Comparison of ENCODE assay signal across 9 cellular contexts in the genomic region with DNA sequence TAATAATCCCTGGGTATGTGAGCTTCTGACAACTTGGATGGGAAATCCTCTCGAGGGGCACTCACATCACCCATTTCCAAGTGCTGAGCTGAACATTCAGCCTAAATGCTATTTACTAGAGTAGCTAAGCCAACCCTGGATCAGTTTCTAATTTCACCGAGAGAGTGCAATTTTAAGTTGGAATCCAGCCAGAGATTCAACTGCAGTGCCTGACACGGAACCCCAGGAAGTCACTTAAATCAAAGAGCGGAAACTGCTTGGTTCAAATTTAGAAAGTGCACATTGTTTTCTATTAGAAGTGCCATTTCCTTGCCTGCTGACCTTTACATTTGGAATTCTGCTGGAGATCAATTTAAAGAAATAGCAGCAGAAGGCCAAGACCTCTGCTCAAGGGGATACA. TPM values are rescaled to one million over a fixed set of nuclear protein-coding genes. Genes with fewer than 3 reads are reported as not detected.
A peak's percentile ranks its signal among the peaks of the same experiment; 100 is the strongest.
DNase-seq lines count a peak whose midpoint lies in the region; ATAC-seq, FAIRE-seq and TF ChIP-seq lines count a peak whose summit lies in the region.
"Had no signal": no experiment of that assay in that cellular context is flagged by ENCODE, and none has a peak within 500 bp of the region (broad histone marks: within the 10 kb centered on the region; RNA-seq: fewer than 3 reads in every experiment).

No MANE protein-coding gene starts in this region.

- no peaks in the 10 kb centered on the region for H3K27me3 Mint-ChIP-seq in astrocyte (ENCODE audit: low read depth, unreplicated experiment)
- H3K27me3 Mint-ChIP-seq in naive thymus-derived CD8-positive, alpha-beta T cell: peaks cover 14 to 41% (median 19%) of the 10 kb centered on the region in 5 donors

- H3K4me3 Mint-ChIP-seq in astrocyte (ENCODE audit: unreplicated experiment): no peak overlapping the region
- H3K4me3 Mint-ChIP-seq in naive thymus-derived CD8-positive, alpha-beta T cell: peak overlapping the region in 8 of 10 donors; percentile 4 to 72 (median 44)
- H3K4me3 Mint-ChIP-seq: activated B cell treated with CpG ODN at 0.5 μM for 24 hours had no signal

- no peak overlapping the region for H3K27ac Mint-ChIP-seq in astrocyte (ENCODE audit: unreplicated experiment)
- no peak overlapping the region for H3K27ac Mint-ChIP-seq in naive thymus-derived CD8-positive, alpha-beta T cell
- H3K27ac Mint-ChIP-seq: activated B cell treated with CpG ODN at 0.5 μM for 24 hours had no signal

- no peak overlapping the region for H3K4me3 ChIP-seq in astrocyte (ENCODE audit: insufficient read depth, low read depth, low read length)

- peak; percentile 39 for DNase-seq in G401 (ENCODE audit: low spot score)
- DNase-seq in NCI-H146 treated with DMSO at 0.1 percent for 48 hours (lab: John Stamatoyannopoulos, UW; ENCODE audit: unreplicated experiment): peak; percentile 16
- no peak for DNase-seq in astrocyte (ENCODE audit: low read depth)
- peak in 4 of 10 donors; percentile 26 to 60 (median 47) for DNase-seq in naive thymus-derived CD8-positive, alpha-beta T cell
- DNase-seq in SIG-M5 (lab: John Stamatoyannopoulos, UW): no peak
- DNase-seq: activated B cell treated with CpG ODN at 0.5 μM for 24 hours had no signal

- peak overlapping the region; percentile 0 for H3K9ac ChIP-seq in astrocyte (ENCODE audit: low read length)

- POLR2A ChIA-PET in naive thymus-derived CD8-positive, alpha-beta T cell (lab: Charles Lee): no interaction called here

- peaks cover 100% of the 10 kb centered on the region for H3K79me2 ChIP-seq in astrocyte (ENCODE audit: insufficient read depth, low read length)

- H3K36me3 ChIP-seq in astrocyte (ENCODE audit: insufficient read depth, low read length): peaks cover 49% of the 10 kb centered on the region

- no peaks in the 10 kb centered on the region for H3K9me3 Mint-ChIP-seq in astrocyte (ENCODE audit: unreplicated experiment)
- no peaks in the 10 kb centered on the region for H3K9me3 Mint-ChIP-seq in naive thymus-derived CD8-positive, alpha-beta T cell
- H3K9me3 Mint-ChIP-seq: activated B cell treated with CpG ODN at 0.5 μM for 24 hours had no signal

- FAIRE-seq in astrocyte (lab: Jason Lieb, UNC): no peak

- no peak overlapping the region for H2AFZ ChIP-seq in astrocyte (ENCODE audit: low read depth, low read length)

- in situ Hi-C loops in G401 (cut with HindIII; ENCODE audit: low sequenced_read_pairs): loop anchor here (25.0 kb wide), 1 partner anchor 154 kb away; no protein-coding TSS in a partner anchor

- H3K27me3 ChIP-seq in astrocyte (ENCODE audit: insufficient read depth, low read length): no peaks in the 10 kb centered on the region

- peaks cover 36% of the 10 kb centered on the region for H3K4me1 Mint-ChIP-seq in astrocyte (ENCODE audit: low read depth, unreplicated experiment)
- H3K4me1 Mint-ChIP-seq in naive thymus-derived CD8-positive, alpha-beta T cell: peaks cover 6 to 42% (median 30%) of the 10 kb centered on the region in 4 donors

- TF ChIP-seq CTCF in astrocyte (IDR thresholded peaks at IDR 0.05; ENCODE audit: insufficient read depth, low read depth, low read length): no peak

- peaks cover 8% of the 10 kb centered on the region for H3K36me3 Mint-ChIP-seq in astrocyte (ENCODE audit: low read depth, unreplicated experiment)
- H3K36me3 Mint-ChIP-seq in naive thymus-derived CD8-positive, alpha-beta T cell: no peaks in the 10 kb centered on the region

- H3K4me1 ChIP-seq in astrocyte (ENCODE audit: insufficient read depth, low read length): peaks cover 57% of the 10 kb centered on the region

- H3K27ac ChIP-seq in astrocyte (ENCODE audit: low read depth, low read length): no peak overlapping the region

- ATAC-seq in naive thymus-derived CD8-positive, alpha-beta T cell: peak; percentile 46 to 72
- ATAC-seq in HG03571 (IDR thresholded peaks at IDR 0.05; ENCODE audit: unreplicated experiment) (no peak), GM18505 (IDR thresholded peaks at IDR 0.05; ENCODE audit: unreplicated experiment) (no peak), HG03565 (IDR thresholded peaks at IDR 0.05; ENCODE audit: unreplicated experiment) (no peak)

- peak overlapping the region; percentile 60 for H3K4me2 ChIP-seq in astrocyte (ENCODE audit: low read length)

- H3K9me3 ChIP-seq in astrocyte (ENCODE audit: insufficient read depth, low read depth, low read length): no peaks in the 10 kb centered on the region

- peaks cover 100% of the 10 kb centered on the region for H4K20me1 ChIP-seq in astrocyte (ENCODE audit: insufficient read depth, low read length)

- no peak for TF ChIP-seq POLR2A in GM18505 (IDR thresholded peaks at IDR 0.05; ENCODE audit: borderline replicate concordance, extremely low read depth, insufficient read depth, insufficient read length)

RNA-seq across cellular contexts. Expression of gene SPRY4, which starts 8.8 kb away (rescaled TPM):
- total RNA-seq in G401 (2014; rRNA removed; shearing (Covaris generic)): 6.5 and 7.9 TPM in 2 replicates
- total RNA-seq in astrocyte: 19.4 and 23.4 TPM in 2 replicates
- not detected for total RNA-seq in naive thymus-derived CD8-positive, alpha-beta T cell
- not detected for polyA plus RNA-seq in naive thymus-derived CD8-positive, alpha-beta T cell
- total RNA-seq: activated B cell treated with CpG ODN at 0.5 μM for 24 hours had no signal

Comparison
In these comparisons a context has a peak if more than half of its experiments do, and no peak if none do; other contexts are left out.
1. DNase-seq: peak in G401 (single experiment) and NCI-H146 treated with DMSO at 0.1 percent for 48 hours (single experiment); none in astrocyte (single experiment) and SIG-M5 (single experiment).
2. ATAC-seq: peak in naive thymus-derived CD8-positive, alpha-beta T cell (2 of 2); none in HG03571 (single experiment), GM18505 (single experiment) and HG03565 (single experiment).